ENCODE assay signal across 8 cellular contexts in genomic region chr12:128069359-128069997, GRCh38.
DNase-seq lines count a peak whose midpoint lies in the region; ATAC-seq and TF ChIP-seq lines count a peak whose summit lies in the region.

No MANE protein-coding gene starts in this region.

- in situ Hi-C loops in brain microvascular endothelial cell (cut with HindIII; ENCODE audit: low pct_ligation_motif_present, low sequenced_read_pairs) = no loop called here

- WGBS in right lobe of liver (ENCODE audit: insufficient coverage, low coverage, low lambda C conversion rate, missing lambda C conversion rate) = 17% methylated on average over 12 of the region's 12 CpGs

- intact Hi-C loops in right lobe of liver (cut with DNase I) = no loop called here

- H3K4me1 ChIP-seq in right lobe of liver = no peaks in the 10 kb centered on the region

- no peak overlapping the region for H3K27ac ChIP-seq in brain microvascular endothelial cell
- H3K27ac ChIP-seq in right lobe of liver = no peak overlapping the region

- H3K4me3 ChIP-seq in GM06990 (replicated peaks; ENCODE audit: low read depth, low read length) (no peak overlapping the region), brain microvascular endothelial cell (ENCODE audit: low read depth, low read length) (no peak overlapping the region), right lobe of liver (no peak overlapping the region)

- ATAC-seq in HG02973 (IDR thresholded peaks at IDR 0.05; ENCODE audit: unreplicated experiment) (peak; percentile 65), right lobe of liver (peak; percentile 76 to 85 (median 80)), HG02840 (IDR thresholded peaks at IDR 0.05; ENCODE audit: low FRiP score, unreplicated experiment) (no peak)

- no peaks in the 10 kb centered on the region for H3K27me3 ChIP-seq in GM06990 (replicated peaks; ENCODE audit: control insufficient read depth, insufficient read depth, low read length)
- no peaks in the 10 kb centered on the region for H3K27me3 ChIP-seq in brain microvascular endothelial cell (replicated peaks)
- H3K27me3 ChIP-seq in right lobe of liver = no peaks in the 10 kb centered on the region

- DNase-seq in AG09319 (ENCODE audit: extremely low read depth, low read depth) (no peak), GM06990 (ENCODE audit: extremely low read depth, insufficient read length) (no peak), NCI-H510A (lab: John Stamatoyannopoulos, UW) (peak; percentile 43), brain microvascular endothelial cell (peak; percentile 59), right lobe of liver (peak in 1 of 3 donors; percentile 29)
- DNase-seq in stimulated activated naive CD4-positive, alpha-beta T cell treated with Interleukin-2 at 50 U/mL for 16 hours (lab: John Stamatoyannopoulos, UW) = no peak

- H3K9me3 ChIP-seq in right lobe of liver = no peaks in the 10 kb centered on the region

- no peaks in the 10 kb centered on the region for H3K36me3 ChIP-seq in GM06990 (ENCODE audit: control insufficient read depth, insufficient read depth, low read length)
- no peaks in the 10 kb centered on the region for H3K36me3 ChIP-seq in brain microvascular endothelial cell (replicated peaks)
- no peaks in the 10 kb centered on the region for H3K36me3 ChIP-seq in right lobe of liver

- TF ChIP-seq CTCF in AG09319 (IDR thresholded peaks at IDR 0.05; ENCODE audit: low read depth, low read length) (peak; percentile 69), GM06990 (IDR thresholded peaks at IDR 0.05; ENCODE audit: insufficient read depth, low read length, poor library complexity, severe bottlenecking) (peak; percentile 72), brain microvascular endothelial cell (IDR thresholded peaks at IDR 0.05; ENCODE audit: low read depth, low read length, missing control alignments) (peak; percentile 81), right lobe of liver (IDR thresholded peaks at IDR 0.05) (peak; percentile 55 to 76 (median 72))

- no peak for TF ChIP-seq POLR2A in right lobe of liver (IDR thresholded peaks at IDR 0.05)

Comparison
In these comparisons a context has a peak if more than half of its experiments do, and no peak if none do; other contexts are left out.
1. DNase-seq: peak in NCI-H510A (single experiment) and brain microvascular endothelial cell (single experiment); none in AG09319 (single experiment), GM06990 (single experiment) and stimulated activated naive CD4-positive, alpha-beta T cell treated with Interleukin-2 at 50 U/mL for 16 hours (single experiment).
2. Peak in every context shown above with its lines, with median percentiles within 50 percentile points of each other: CTCF ChIP-seq.